Comparison of ENCODE assay signal across 14 cellular contexts in the genomic region with DNA sequence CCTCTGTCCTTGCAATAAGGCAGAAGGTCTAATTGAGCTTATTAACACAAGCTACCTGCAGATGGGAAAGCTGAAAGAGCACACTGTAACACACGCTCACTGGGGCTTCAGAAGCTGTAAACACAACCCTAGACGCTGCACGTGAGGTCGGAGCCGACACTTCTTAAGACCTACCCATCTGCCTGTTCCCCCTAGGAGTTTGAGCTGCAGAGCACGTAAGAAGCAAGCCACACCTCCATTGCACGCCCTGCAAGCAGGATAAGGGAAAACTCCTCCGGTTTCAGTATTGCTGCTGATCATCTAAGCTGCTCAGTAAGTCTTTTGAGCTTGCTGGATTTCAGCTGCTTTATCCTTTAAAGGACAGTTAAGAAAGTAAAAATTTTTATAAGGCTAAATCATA.
DNase-seq lines count a peak whose midpoint lies in the region; ATAC-seq, FAIRE-seq and TF ChIP-seq lines count a peak whose summit lies in the region.
"Had no signal": no experiment of that assay in that cellular context is flagged by ENCODE, and none has a peak within 500 bp of the region (broad histone marks: within the 10 kb centered on the region; RNA-seq: fewer than 3 reads in every experiment).

No MANE protein-coding gene starts in this region.

- H3K27ac ChIP-seq in PC-3 (ENCODE audit: low read length) (no peak overlapping the region), upper lobe of left lung (no peak overlapping the region)

- FAIRE-seq in GM12892 (lab: Jason Lieb, UNC): no peak

- TF ChIP-seq CTCF in PC-3 (conservative IDR thresholded peaks at IDR 0.05; ENCODE audit: low read depth, low read length) (no peak), upper lobe of left lung (IDR thresholded peaks at IDR 0.05) (no peak)

- H3K79me2 ChIP-seq in PC-3 (ENCODE audit: low read length): no peaks in the 10 kb centered on the region

- H3K9me2 ChIP-seq in PC-3 (replicated peaks; ENCODE audit: low read length): no peaks in the 10 kb centered on the region

- H3K9ac ChIP-seq in PC-3 (ENCODE audit: low read length): no peak overlapping the region

- peak; percentile 20 for DNase-seq in A172 (ENCODE audit: low spot score)
- peak; percentile 52 for DNase-seq in HT1080 (ENCODE audit: low read depth)
- DNase-seq in PC-3: no peak
- DNase-seq in iPS DF 19.7 (ENCODE audit: low read depth, low spot score): peak; percentile 25
- no peak for DNase-seq in upper lobe of left lung
- DNase-seq in GM12892 (ENCODE audit: insufficient read length): no peak
- DNase-seq in NCI-H187 (lab: John Stamatoyannopoulos, UW): no peak
- DNase-seq: activated CD4-positive, alpha-beta T cell treated with anti-CD3 and anti-CD28 coated beads, Interleukin-2, amount 50 U/mL, for 48 hours; CD4-positive, alpha-beta memory T cell; cortex of kidney; NCI-H446 treated with DMSO at 0.1 percent for 48 hours; stimulated activated naive CD8-positive, alpha-beta T cell treated with anti-CD3 and anti-CD28 coated beads, Interleukin-15, Interleukin-2, amounts not matched to agents 100 U/mL and 50 U/mL, for 24 hours had no signal

- no TSS peak for BruUV-seq in PC-3 (replicated peaks; lab: Mats Ljungman, UMichigan)

- H4K20me1 ChIP-seq in PC-3 (ENCODE audit: low read length): no peaks in the 10 kb centered on the region

- TF ChIP-seq POLR2A in upper lobe of left lung (IDR thresholded peaks at IDR 0.05) (no peak), GM12892 (IDR thresholded peaks at IDR 0.05; ENCODE audit: low read depth, low read length) (no peak)

- H3K4me1 ChIP-seq in PC-3 (ENCODE audit: insufficient read depth, low read length) (no peaks in the 10 kb centered on the region), upper lobe of left lung (no peaks in the 10 kb centered on the region)

- H3K27me3 ChIP-seq in PC-3 (ENCODE audit: low read length) (no peaks in the 10 kb centered on the region), upper lobe of left lung (no peaks in the 10 kb centered on the region)

- intact Hi-C loops in PC-3 (cut with micrococcal nuclease): no loop called here

- ATAC-seq in PC-3: no peak
- ATAC-seq in upper lobe of left lung (ENCODE audit: low FRiP score in 2 of 2): no peak
- no peak for ATAC-seq in esophagus mucosa
- ATAC-seq: stimulated activated naive CD8-positive, alpha-beta T cell treated with anti-CD3 and anti-CD28 coated beads, Interleukin-15, Interleukin-2, amounts not matched to agents 100 U/mL and 50 U/mL, for 24 hours had no signal

- CTCF ChIA-PET in PC-3 (lab: Charles Lee): no interaction called here

- H3K36me3 ChIP-seq in PC-3 (ENCODE audit: low read depth, low read length): no peaks in the 10 kb centered on the region
- H3K36me3 ChIP-seq in upper lobe of left lung: no peaks in the 10 kb centered on the region

- H2AFZ ChIP-seq in PC-3 (ENCODE audit: low read length): peak overlapping the region; percentile 16; the same call in 1 of the 2 replicates

- H3K9me3 ChIP-seq in PC-3 (ENCODE audit: low read length) (0 out of 2 replicates have a peak, but pooled peaks cover 5% of the 10 kb centered on the region), upper lobe of left lung (no peaks in the 10 kb centered on the region)

- no peak for TF ChIP-seq EP300 in upper lobe of left lung (IDR thresholded peaks at IDR 0.05)

- no peak overlapping the region for H3K4me3 ChIP-seq in PC-3 (ENCODE audit: low read length)
- no peak overlapping the region for H3K4me3 ChIP-seq in upper lobe of left lung
- H3K4me3 ChIP-seq: smooth muscle cell had no signal

- POLR2A ChIA-PET in PC-3 (lab: Charles Lee; ENCODE audit: unreplicated experiment): no interaction called here

- no peak overlapping the region for H3K4me2 ChIP-seq in PC-3 (ENCODE audit: low read length)
- H3K4me2 ChIP-seq: smooth muscle cell had no signal

- H3F3A ChIP-seq in PC-3 (ENCODE audit: low read length, unreplicated experiment): no peaks in the 10 kb centered on the region

- whole genome bisulfite sequencing in upper lobe of left lung, 2 donors: 21 to 24% methylated on average over 2 to 8 of the region's 8 CpGs

Comparison
In these comparisons a context has a peak if more than half of its experiments do, and no peak if none do; other contexts are left out.
1. DNase-seq: peak in A172 (single experiment), HT1080 (single experiment) and iPS DF 19.7 (single experiment); none in PC-3 (single experiment), upper lobe of left lung (0 of 2), GM12892 (single experiment) and NCI-H187 (0 of 2).